ENCODE assay signal across 13 cellular contexts in genomic region chr16:80717611-80718010, GRCh38.
"Had no signal": no experiment of that assay in that cellular context is flagged by ENCODE, and none has a peak within 500 bp of the region (broad histone marks: within the 10 kb centered on the region; RNA-seq: fewer than 3 reads in every experiment).

No MANE protein-coding gene starts in this region.

- H3K4me3 ChIP-seq: gastroesophageal sphincter, right atrium auricular region, smooth muscle cell had no signal

- H3K27me3 Mint-ChIP-seq: naive thymus-derived CD4-positive, alpha-beta T cell had no signal

- H3K27ac ChIP-seq: gastroesophageal sphincter, right atrium auricular region had no signal

- H3K4me2 ChIP-seq: smooth muscle cell had no signal

- H3K4me1 ChIP-seq: gastroesophageal sphincter, right atrium auricular region had no signal

- H3K36me3 Mint-ChIP-seq: immature natural killer cell had no signal

- H3K4me1 Mint-ChIP-seq: immature natural killer cell had no signal

- DNase-seq: effector memory CD4-positive, alpha-beta T cell; immature natural killer cell; left cardiac atrium; left ventricle myocardium superior; mesendoderm; naive thymus-derived CD4-positive, alpha-beta T cell; nephron progenitor cell; stimulated activated CD4-positive, alpha-beta T cell treated with anti-CD3 and anti-CD28 coated beads, Interleukin-2, amount 100 ng/mL, for 48 hours; stimulated activated naive CD4-positive, alpha-beta T cell treated with Interleukin-2 at 50 U/mL for 16 hours; trophoblast cell had no signal

- H3K27me3 ChIP-seq: gastroesophageal sphincter, right atrium auricular region had no signal

- H3K36me3 ChIP-seq: gastroesophageal sphincter, right atrium auricular region had no signal

- ATAC-seq: gastroesophageal sphincter; left cardiac atrium; left ventricle myocardium superior; naive thymus-derived CD4-positive, alpha-beta T cell had no signal

- H3K4me3 Mint-ChIP-seq: immature natural killer cell; naive thymus-derived CD4-positive, alpha-beta T cell; nephron progenitor cell had no signal

- H3K27ac Mint-ChIP-seq: immature natural killer cell; naive thymus-derived CD4-positive, alpha-beta T cell; nephron progenitor cell had no signal
